ENCODE assay signal across 21 cellular contexts in genomic region chr10:28366943-28367342, GRCh38.
DNase-seq lines count a peak whose midpoint lies in the region; ATAC-seq, FAIRE-seq and TF ChIP-seq lines count a peak whose summit lies in the region.
"Had no signal": no experiment of that assay in that cellular context is flagged by ENCODE, and none has a peak within 500 bp of the region (broad histone marks: within the 10 kb centered on the region; RNA-seq: fewer than 3 reads in every experiment).

No MANE protein-coding gene starts in this region.

- TF ChIP-seq EP300 in HepG2 (IDR thresholded peaks at IDR 0.05; ENCODE audit: low read depth in 2 of 2, low read length in 2 of 2) (no peak), HepG2 (CRISPR knock-in tag; IDR thresholded peaks at IDR 0.05; ENCODE audit: borderline replicate concordance) (no peak)

- H3K4me3 Mint-ChIP-seq in T-cell: peak overlapping the region in 1 of 3 donors; percentile 73
- no peak overlapping the region for H3K4me3 Mint-ChIP-seq in stimulated activated naive CD8-positive, alpha-beta T cell treated with anti-CD3 and anti-CD28 coated beads, Interleukin-15, amount 100 ng/mL, for 72 hours

- peaks cover 61% of the 10 kb centered on the region for H3K4me1 ChIP-seq in HepG2 (ENCODE audit: insufficient read depth, low read length)
- H3K4me1 ChIP-seq in right lobe of liver: peaks cover 0 to 8% (median 2%) of the 10 kb centered on the region in 4 donors
- H3K4me1 ChIP-seq in Karpas-422 (ENCODE audit: low read length): no peaks in the 10 kb centered on the region
- H3K4me1 ChIP-seq: sigmoid colon, vagina had no signal

- H3K27ac ChIP-seq in HepG2 (ENCODE audit: extremely low read length, insufficient read depth, low read length): peak overlapping the region; percentile 39
- no peak overlapping the region for H3K27ac ChIP-seq in right lobe of liver
- no peak overlapping the region for H3K27ac ChIP-seq in Karpas-422 (ENCODE audit: low read length)
- H3K27ac ChIP-seq: sigmoid colon, vagina had no signal

- TF ChIP-seq RAD21 in HepG2 (CRISPR knock-in tag; IDR thresholded peaks at IDR 0.05): no peak

- no peak for FAIRE-seq in HepG2 (lab: Jason Lieb, UNC)
- FAIRE-seq: D721Med, G401.6, H1, pancreas had no signal

- H3K4me2 ChIP-seq in HepG2 (ENCODE audit: low read depth, low read length): no peak overlapping the region
- no peak overlapping the region for H3K4me2 ChIP-seq in Karpas-422 (ENCODE audit: low read depth, low read length, poor library complexity, severe bottlenecking)

- no peaks in the 10 kb centered on the region for H3K9me3 Mint-ChIP-seq in T-cell
- H3K9me3 Mint-ChIP-seq in stimulated activated naive CD8-positive, alpha-beta T cell treated with anti-CD3 and anti-CD28 coated beads, Interleukin-15, amount 100 ng/mL, for 72 hours: no peaks in the 10 kb centered on the region

- H3K27ac Mint-ChIP-seq in T-cell: peak overlapping the region; percentile 95 to 100
- peak overlapping the region; percentile 98 for H3K27ac Mint-ChIP-seq in stimulated activated naive CD8-positive, alpha-beta T cell treated with anti-CD3 and anti-CD28 coated beads, Interleukin-15, amount 100 ng/mL, for 72 hours

- no peaks in the 10 kb centered on the region for H3K36me3 Mint-ChIP-seq in T-cell

- H2AFZ ChIP-seq in HepG2 (ENCODE audit: low read length): peak overlapping the region; percentile 27
- no peak overlapping the region for H2AFZ ChIP-seq in Karpas-422 (ENCODE audit: low read length)

- no peak for TF ChIP-seq POLR2A in HepG2 (IDR thresholded peaks at IDR 0.05; ENCODE audit: insufficient read depth in 1 of 2, low read depth in 2 of 2, low read length in 2 of 2)
- TF ChIP-seq POLR2A in right lobe of liver (IDR thresholded peaks at IDR 0.05): no peak

- CTCF ChIA-PET in HepG2 (lab: Yijun Ruan, JAX; ENCODE audit: low intra/inter-chr PET ratio, low total read pairs) (no interaction called here), T-cell (lab: Charles Lee) (interaction anchor here (1.0 to 2.7 kb wide), 5 partner anchors 14 to 116 kb away, joined by 3 to 23 read pairs (median 5); partner anchors contain the start of gene MPP7 (in 1 of the 2))

- 93% methylated on average over 5 of the region's 5 CpGs for WGBS in HepG2 (ENCODE audit: low lambda C conversion rate)
- 59% methylated on average over 3 of the region's 5 CpGs for WGBS in right lobe of liver (ENCODE audit: insufficient coverage, low coverage, low lambda C conversion rate, missing lambda C conversion rate)

- POLR2A ChIA-PET in HepG2 (lab: Yijun Ruan, JAX) (interaction anchor here (1.2 kb wide), 1 partner anchor 64 kb away, joined by 7 read pairs; the partner anchor contains the start of gene MPP7), T-cell (lab: Charles Lee) (interaction anchor here (0.6 to 3.3 kb wide), 12 partner anchors 13 to 1332 kb away, joined by 3 to 37 read pairs (median 4); partner anchors contain the start of gene MPP7 (in 2 of the 2))

- H4K20me1 ChIP-seq in HepG2 (ENCODE audit: insufficient read depth, low read length) (no peaks in the 10 kb centered on the region), Karpas-422 (ENCODE audit: insufficient read depth, low read depth, low read length) (no peaks in the 10 kb centered on the region)

- peaks cover 52 to 68% (median 62%) of the 10 kb centered on the region in 3 donors for H3K4me1 Mint-ChIP-seq in T-cell
- peaks cover 36% of the 10 kb centered on the region for H3K4me1 Mint-ChIP-seq in stimulated activated naive CD8-positive, alpha-beta T cell treated with anti-CD3 and anti-CD28 coated beads, Interleukin-15, amount 100 ng/mL, for 72 hours

- H3K9ac ChIP-seq in HepG2 (ENCODE audit: insufficient read depth, low read depth, low read length) (no peak overlapping the region), Karpas-422 (ENCODE audit: low read length) (no peak overlapping the region)

- no peaks in the 10 kb centered on the region for H3K79me2 ChIP-seq in HepG2 (ENCODE audit: insufficient read depth, low read length)
- H3K79me2 ChIP-seq in Karpas-422 (ENCODE audit: low read length): no peaks in the 10 kb centered on the region

- TF ChIP-seq CTCF in HepG2 (CRISPR knock-in tag; IDR thresholded peaks at IDR 0.05): no peak
- TF ChIP-seq CTCF in right lobe of liver (IDR thresholded peaks at IDR 0.05): no peak

- H3K27me3 Mint-ChIP-seq in T-cell: no peaks in the 10 kb centered on the region
- no peaks in the 10 kb centered on the region for H3K27me3 Mint-ChIP-seq in stimulated activated naive CD8-positive, alpha-beta T cell treated with anti-CD3 and anti-CD28 coated beads, Interleukin-15, amount 100 ng/mL, for 72 hours

- intact Hi-C loops in HepG2 (cut with micrococcal nuclease; ENCODE audit: unreplicated experiment) (loop anchor here (2.0 kb wide), 1 partner anchor 14 kb away; no protein-coding TSS in a partner anchor), right lobe of liver (cut with DNase I) (no loop called here)

- H3K36me3 ChIP-seq in HepG2 (replicated peaks in 1 of 2; ENCODE audit: control insufficient read depth in 1 of 2, insufficient read depth in 2 of 2, low read length in 2 of 2) (no peaks in the 10 kb centered on the region), right lobe of liver (no peaks in the 10 kb centered on the region), Karpas-422 (ENCODE audit: insufficient read depth, low read length) (no peaks in the 10 kb centered on the region)
- H3K36me3 ChIP-seq: pancreas, sigmoid colon, vagina had no signal

- H3K9me3 ChIP-seq in HepG2 (ENCODE audit: low read length): no peaks in the 10 kb centered on the region
- H3K9me3 ChIP-seq in right lobe of liver: no peaks in the 10 kb centered on the region
- H3K9me3 ChIP-seq in Karpas-422 (ENCODE audit: low read length): no peaks in the 10 kb centered on the region
- H3K9me3 ChIP-seq: pancreas, sigmoid colon, vagina had no signal

- no peak overlapping the region for H3K4me3 ChIP-seq in HepG2 (replicated peaks in 1 of 3; ENCODE audit: insufficient read depth in 1 of 3, low read depth in 2 of 3, low read length in 3 of 3)
- H3K4me3 ChIP-seq in right lobe of liver: no peak overlapping the region
- H3K4me3 ChIP-seq in Karpas-422 (ENCODE audit: low read length): no peak overlapping the region
- H3K4me3 ChIP-seq: pancreas, sigmoid colon, vagina had no signal

- H3K27me3 ChIP-seq in HepG2 (ENCODE audit: control insufficient read depth in 1 of 2, insufficient read depth in 2 of 2, low read length in 2 of 2): no peaks in the 10 kb centered on the region
- no peaks in the 10 kb centered on the region for H3K27me3 ChIP-seq in right lobe of liver
- no peaks in the 10 kb centered on the region for H3K27me3 ChIP-seq in Karpas-422 (ENCODE audit: low read length)
- H3K27me3 ChIP-seq: pancreas, sigmoid colon, vagina had no signal

- in situ Hi-C loops in HepG2 (cut with HindIII; ENCODE audit: extremely low pct_ligation_motif_present, low pct_unique_long_range_greater_than_20kb): loop anchor here (10.0 kb wide), 1 partner anchor 62 kb away; the partner anchor contains the start of gene MPP7

- no peak for DNase-seq in HepG2 (ENCODE audit: low spot score)
- no peak for DNase-seq in right lobe of liver
- DNase-seq in T-cell: no peak
- peak; percentile 28 for DNase-seq in cerebellum (ENCODE audit: low spot score)
- DNase-seq in stimulated activated naive CD8-positive, alpha-beta T cell treated with anti-CD3 and anti-CD28 coated beads, Interleukin-15, amount 100 ng/mL, for 72 hours: no peak
- DNase-seq in Karpas-422: no peak
- DNase-seq in inferior parietal cortex (ENCODE audit: extremely low spot score): no peak
- DNase-seq: activated CD4-positive, CD25-positive, alpha-beta regulatory T cell treated with anti-CD3 and anti-CD28 coated beads, Interleukin-2, amount 50 U/mL, for 72 hours; activated T-cell treated with anti-CD3 and anti-CD28 coated beads for 4 hours; IMR-90; NCI-H187 treated with DMSO at 0.1 percent for 48 hours; NCI-H446; pancreas; sigmoid colon; SW 1271 had no signal

- ATAC-seq in HepG2 (no peak), right lobe of liver (no peak), T-cell (replicated peaks in 1 of 4) (no peak), HG02759 (IDR thresholded peaks at IDR 0.05; ENCODE audit: unreplicated experiment) (no peak)
- no peak for ATAC-seq in stimulated activated naive CD8-positive, alpha-beta T cell treated with anti-CD3 and anti-CD28 coated beads, Interleukin-15, amount 100 ng/mL, for 72 hours
- ATAC-seq: esophagus mucosa, pancreas had no signal

- no peaks in the 10 kb centered on the region for H3K9me2 ChIP-seq in Karpas-422 (replicated peaks; ENCODE audit: insufficient read depth, low read length)

- BruUV-seq in HepG2 (replicated peaks; lab: Mats Ljungman, UMichigan): no TSS peak

TF ChIP-seq in HepG2, 621 proteins besides CTCF, POLR2A, EP300 and RAD21 (continues in another document):
- no peak for TF ChIP-seq SAP130 (CRISPR knock-in tag; IDR thresholded peaks at IDR 0.05; ENCODE audit: low read depth)
- TF ChIP-seq STAG1 (CRISPR knock-in tag; IDR thresholded peaks at IDR 0.05): no peak
- no peak for TF ChIP-seq PRDM15 (CRISPR knock-in tag; IDR thresholded peaks at IDR 0.05)
- no peak for TF ChIP-seq SP140L (CRISPR knock-in tag; IDR thresholded peaks at IDR 0.05; ENCODE audit: borderline replicate concordance)
